ENCODE assay signal across 8 cellular contexts in genomic region chr16:87392823-87393679, GRCh38.
DNase-seq lines count a peak whose midpoint lies in the region; ATAC-seq and TF ChIP-seq lines count a peak whose summit lies in the region.

No MANE protein-coding gene starts in this region.

- H3K9me3 ChIP-seq in neuron (ENCODE audit: low read length): no peaks in the 10 kb centered on the region

- ATAC-seq in HG03159 (IDR thresholded peaks at IDR 0.05; ENCODE audit: unreplicated experiment) (no peak), GM19467 (IDR thresholded peaks at IDR 0.05; ENCODE audit: unreplicated experiment) (no peak)

- peaks cover 32% of the 10 kb centered on the region for H3K4me1 ChIP-seq in ACC112 (ENCODE audit: control insufficient read depth, insufficient read depth, low read length, unreplicated experiment)
- H3K4me1 ChIP-seq in neuron (ENCODE audit: insufficient read depth, low read length): peaks cover 25% of the 10 kb centered on the region

- DNase-seq in GM13976 (ENCODE audit: low spot score) (peak; percentile 54), NOMO-1 treated with DMSO at 0.1 percent for 48 hours (lab: John Stamatoyannopoulos, UW; ENCODE audit: unreplicated experiment) (peak; percentile 54), activated gamma-delta T cell treated with Interleukin-2 at 50 U/mL for 16 hours (peak; percentile 27), globus pallidus (ENCODE audit: low spot score) (peak; percentile 60)

- in situ Hi-C loops in GM13976 (cut with MboI; ENCODE audit: low sequenced_read_pairs, unreplicated experiment): no loop called here

- peak; percentile 14 for TF ChIP-seq CTCF in GM13976 (IDR thresholded peaks at IDR 0.05; ENCODE audit: borderline replicate concordance, control extremely low read depth, extremely low read depth, insufficient read depth, missing control alignments)

- peaks cover 57% of the 10 kb centered on the region for H3K79me2 ChIP-seq in ACC112 (ENCODE audit: control insufficient read depth, insufficient read depth, low read length, unreplicated experiment)

- peak overlapping the region; percentile 63 for H3K27ac ChIP-seq in ACC112 (ENCODE audit: low read depth, low read length)

- H3K4me3 ChIP-seq in ACC112 (ENCODE audit: low read depth, low read length) (peak overlapping the region; percentile 93), neuron (ENCODE audit: low read length) (peak overlapping the region; percentile 66)

- no peak overlapping the region for H2AFZ ChIP-seq in ACC112 (ENCODE audit: low read length, unreplicated experiment)
- no peak overlapping the region for H2AFZ ChIP-seq in neuron (ENCODE audit: low read depth, low read length)

- H3K36me3 ChIP-seq in ACC112 (ENCODE audit: insufficient read depth, low read length) (no peaks in the 10 kb centered on the region; the same call in 1 of the 2 replicates), neuron (ENCODE audit: insufficient read depth, low read length) (no peaks in the 10 kb centered on the region)

- H3K27me3 ChIP-seq in ACC112 (ENCODE audit: insufficient read depth, low read length): no peaks in the 10 kb centered on the region
- H3K27me3 ChIP-seq in neuron (ENCODE audit: insufficient read depth, low read length): no peaks in the 10 kb centered on the region
